8 cellular contexts compared by ENCODE assay signal in the genomic region with DNA sequence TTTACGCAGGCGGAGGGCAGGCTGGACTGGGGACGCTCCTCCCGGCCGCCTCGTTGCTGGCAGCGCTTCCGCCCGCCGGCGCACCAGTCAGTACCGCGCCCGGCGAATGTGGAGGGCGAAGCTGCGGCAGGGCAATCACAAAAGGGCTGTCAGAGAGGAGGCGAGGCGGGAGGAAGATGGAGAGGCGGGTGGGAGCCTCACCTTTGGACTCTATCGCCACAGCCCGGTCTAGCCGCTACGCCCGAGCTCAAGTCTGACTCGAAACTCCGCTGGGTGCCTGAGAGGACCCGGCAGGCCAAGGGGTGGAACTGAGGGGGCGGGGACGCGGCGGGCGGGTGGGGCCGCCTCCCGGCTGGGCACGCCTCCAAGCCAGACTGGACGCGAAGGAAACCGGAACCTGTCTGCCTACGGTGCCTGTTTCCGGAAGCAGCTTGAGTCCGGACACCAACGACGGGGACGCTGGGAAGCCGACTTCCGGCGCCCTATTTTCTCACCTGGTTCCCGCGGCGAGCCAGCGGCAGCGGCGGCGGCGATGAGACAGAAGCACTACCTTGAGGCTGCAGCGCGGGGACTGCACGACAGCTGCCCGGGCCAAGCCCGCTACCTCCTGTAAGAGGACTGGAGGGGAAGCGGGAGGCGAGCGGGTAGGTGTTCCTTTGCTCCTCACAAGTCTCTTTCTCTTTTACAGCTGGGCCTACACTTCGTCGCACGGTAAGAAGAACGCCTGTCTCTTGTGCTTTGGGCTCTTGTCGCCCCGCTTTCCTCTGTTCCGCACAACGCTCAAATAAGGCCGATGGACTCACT.
DNase-seq lines count a peak whose midpoint lies in the region; ATAC-seq and TF ChIP-seq lines count a peak whose summit lies in the region.

A gene (plus strand): TSS at position 483 of the 804 bp plus-strand sequence.

- in situ Hi-C loops in Panc1 (cut with HindIII; ENCODE audit: low pct_unique_long_range_greater_than_20kb, low sequenced_read_pairs) = no loop called here

- DNase-seq in DMS79 treated with DMSO at 0.1 percent for 48 hours (lab: John Stamatoyannopoulos, UW) = peak; percentile 91
- peak; percentile 73 for DNase-seq in Panc1 (ENCODE audit: low read depth, low spot score)
- DNase-seq in activated T-helper 1 cell treated with Interleukin-2 at 50 U/mL for 16 hours (ENCODE audit: low read depth) = peak; percentile 87
- peak; percentile 96 for DNase-seq in fibroblast of gingiva (ENCODE audit: low read depth)
- peak; percentile 89 for DNase-seq in naive B cell
- DNase-seq in stimulated activated effector memory CD8-positive, alpha-beta T cell treated with anti-CD3 and anti-CD28 coated beads, Interleukin-12 subunit alpha, Interleukin-12 subunit beta, amount 100 ng/mL, for 72 hours (ENCODE audit: low spot score in 2 of 2) = peak; percentile 87 to 97

- peak within 1 kb of the TSS; percentile 61 for H3K9ac ChIP-seq in KMS-11

- no peaks in the 10 kb centered on the region for H3K27me3 Mint-ChIP-seq in naive B cell

- ATAC-seq in GM21786 (IDR thresholded peaks at IDR 0.05; ENCODE audit: unreplicated experiment) (peak; percentile 93), Panc1 (peak; percentile 97), naive B cell (ENCODE audit: low read depth in 2 of 2) (peak; percentile 87 to 89)
- peak; percentile 94 for ATAC-seq in stimulated activated effector memory CD8-positive, alpha-beta T cell treated with anti-CD3 and anti-CD28 coated beads, Interleukin-12 subunit alpha, Interleukin-12 subunit beta, amount 100 ng/mL, for 72 hours

- H3K4me1 ChIP-seq in KMS-11 (ENCODE audit: low read depth, poor library complexity, severe bottlenecking) = peaks cover 27% of the 10 kb centered on the region
- H3K4me1 ChIP-seq in Panc1 (ENCODE audit: control insufficient read depth, insufficient read depth, low read length) = peaks cover 11% of the 10 kb centered on the region

- CTCF ChIA-PET in Panc1 (lab: Charles Lee) = no interaction called here

- H3K9me3 Mint-ChIP-seq in naive B cell = no peaks in the 10 kb centered on the region
- no peaks in the 10 kb centered on the region for H3K9me3 Mint-ChIP-seq in stimulated activated effector memory CD8-positive, alpha-beta T cell treated with anti-CD3 and anti-CD28 coated beads, Interleukin-12 subunit alpha, Interleukin-12 subunit beta, amount 100 ng/mL, for 72 hours

- POLR2A ChIA-PET in Panc1 (lab: Charles Lee) = interaction anchor here (0.7 kb wide), 1 partner anchor 361 kb away, joined by 6 read pairs; no protein-coding TSS in a partner anchor

- H3K27ac ChIP-seq in KMS-11 = peak within 1 kb of the TSS; percentile 74
- H3K27ac ChIP-seq in Panc1 (ENCODE audit: low read length) = peak within 1 kb of the TSS; percentile 92

- H3K9me3 ChIP-seq in Panc1 (ENCODE audit: control insufficient read depth, insufficient read depth, low read depth, low read length) = no peaks in the 10 kb centered on the region

- peak within 1 kb of the TSS; percentile 89 to 99 (median 96) for H3K4me3 Mint-ChIP-seq in naive B cell
- peak within 1 kb of the TSS; percentile 91 for H3K4me3 Mint-ChIP-seq in stimulated activated effector memory CD8-positive, alpha-beta T cell treated with anti-CD3 and anti-CD28 coated beads, Interleukin-12 subunit alpha, Interleukin-12 subunit beta, amount 100 ng/mL, for 72 hours

- H2AFZ ChIP-seq in KMS-11 (ENCODE audit: low read depth) = peak within 1 kb of the TSS; percentile 81

- H4K20me1 ChIP-seq in KMS-11 (ENCODE audit: insufficient read depth) = no peaks in the 10 kb centered on the region

- H3K4me1 Mint-ChIP-seq in naive B cell = peaks cover 42 to 51% (median 43%) of the 10 kb centered on the region in 3 donors
- H3K4me1 Mint-ChIP-seq in stimulated activated effector memory CD8-positive, alpha-beta T cell treated with anti-CD3 and anti-CD28 coated beads, Interleukin-12 subunit alpha, Interleukin-12 subunit beta, amount 100 ng/mL, for 72 hours = peaks cover 32% of the 10 kb centered on the region

- BruUV-seq in Panc1 (replicated peaks; lab: Mats Ljungman, UMichigan) = no TSS peak

- peak within 1 kb of the TSS; percentile 86 for H3K4me2 ChIP-seq in KMS-11

- peaks cover 15 to 16% of the 10 kb centered on the region in 2 donors for H3K36me3 Mint-ChIP-seq in naive B cell
- H3K36me3 Mint-ChIP-seq in stimulated activated effector memory CD8-positive, alpha-beta T cell treated with anti-CD3 and anti-CD28 coated beads, Interleukin-12 subunit alpha, Interleukin-12 subunit beta, amount 100 ng/mL, for 72 hours = peaks cover 38% of the 10 kb centered on the region

- peak within 1 kb of the TSS; percentile 96 to 98 (median 97) for H3K27ac Mint-ChIP-seq in naive B cell
- peak within 1 kb of the TSS; percentile 92 for H3K27ac Mint-ChIP-seq in stimulated activated effector memory CD8-positive, alpha-beta T cell treated with anti-CD3 and anti-CD28 coated beads, Interleukin-12 subunit alpha, Interleukin-12 subunit beta, amount 100 ng/mL, for 72 hours

- peaks cover 20% of the 10 kb centered on the region for H3K79me2 ChIP-seq in KMS-11 (ENCODE audit: insufficient read depth, low read depth)

- H3K4me3 ChIP-seq in KMS-11 (IDR thresholded peaks at IDR 0.05; ENCODE audit: insufficient read depth, low read depth, low read length) (no peak within 1 kb of the TSS), Panc1 (ENCODE audit: low read depth in 2 of 2, low read length in 2 of 2) (peak within 1 kb of the TSS; percentile 77 to 93)

- intact Hi-C loops in Panc1 (cut with micrococcal nuclease; ENCODE audit: unreplicated experiment) = no loop called here

- H3K36me3 ChIP-seq in KMS-11 (ENCODE audit: insufficient read depth) (peaks cover 6% of the 10 kb centered on the region; the same call in 1 of the 2 replicates), Panc1 (ENCODE audit: control insufficient read depth, insufficient read depth, low read length) (peaks cover 25% of the 10 kb centered on the region)

- H3K27me3 ChIP-seq in KMS-11 (ENCODE audit: insufficient read depth, low read depth) (no peaks in the 10 kb centered on the region), Panc1 (ENCODE audit: control insufficient read depth, insufficient read depth, low read length) (no peaks in the 10 kb centered on the region)

- TF ChIP-seq CTCF in KMS-11 (conservative IDR thresholded peaks at IDR 0.05; ENCODE audit: low read depth, low read length) (no peak), Panc1 (IDR thresholded peaks at IDR 0.05) (no peak)
